Comparison of ENCODE assay signal across 18 cellular contexts in genomic region chr14:64935508-64935907, GRCh38. TPM values are rescaled to one million over a fixed set of nuclear protein-coding genes. Genes with fewer than 3 reads are reported as not detected.
DNase-seq lines count a peak whose midpoint lies in the region; ATAC-seq and TF ChIP-seq lines count a peak whose summit lies in the region.
"Had no signal": no experiment of that assay in that cellular context is flagged by ENCODE, and none has a peak within 500 bp of the region (broad histone marks: within the 10 kb centered on the region; RNA-seq: fewer than 3 reads in every experiment).

No MANE protein-coding gene starts in this region.

- no peaks in the 10 kb centered on the region for H3K27me3 ChIP-seq in KMS-11 (ENCODE audit: insufficient read depth, low read depth)
- H3K27me3 ChIP-seq: esophagus squamous epithelium, uterus had no signal

- H2AFZ ChIP-seq in KMS-11 (ENCODE audit: low read depth): no peak overlapping the region

- H3K9ac ChIP-seq in KMS-11: no peak overlapping the region; the same call in 1 of the 2 replicates

- H4K20me1 ChIP-seq in KMS-11 (ENCODE audit: insufficient read depth): no peaks in the 10 kb centered on the region

- H3K4me1 ChIP-seq in KMS-11 (ENCODE audit: low read depth, poor library complexity, severe bottlenecking): peaks cover 80% of the 10 kb centered on the region
- H3K4me1 ChIP-seq: uterus had no signal

- no peaks in the 10 kb centered on the region for H3K36me3 ChIP-seq in KMS-11 (ENCODE audit: insufficient read depth)
- H3K36me3 ChIP-seq: uterus had no signal

- peak overlapping the region; percentile 50 for H3K4me3 Mint-ChIP-seq in activated CD8-positive, alpha-beta memory T cell treated with anti-CD3 and anti-CD28 coated beads, Interleukin-2, amount 10 ng/mL, durations not matched to agents 7 days and 5 days
- peak overlapping the region; percentile 18 for H3K4me3 Mint-ChIP-seq in activated naive CD8-positive, alpha-beta T cell
- peak overlapping the region in 1 of 3 experiments; percentile 8 for H3K4me3 Mint-ChIP-seq in nephron
- H3K4me3 Mint-ChIP-seq: neural crest cell had no signal

- peak overlapping the region; percentile 77 for H3K27ac Mint-ChIP-seq in activated CD8-positive, alpha-beta memory T cell treated with anti-CD3 and anti-CD28 coated beads, Interleukin-2, amount 10 ng/mL, durations not matched to agents 7 days and 5 days
- H3K27ac Mint-ChIP-seq in activated naive CD8-positive, alpha-beta T cell: peak overlapping the region; percentile 18
- peak overlapping the region; percentile 42 to 80 (median 54) for H3K27ac Mint-ChIP-seq in nephron

- no peaks in the 10 kb centered on the region for H3K9me3 Mint-ChIP-seq in activated CD8-positive, alpha-beta memory T cell treated with anti-CD3 and anti-CD28 coated beads, Interleukin-2, amount 10 ng/mL, durations not matched to agents 7 days and 5 days (ENCODE audit: low read depth)
- H3K9me3 Mint-ChIP-seq in activated naive CD8-positive, alpha-beta T cell (ENCODE audit: low read depth): no peaks in the 10 kb centered on the region
- no peaks in the 10 kb centered on the region for H3K9me3 Mint-ChIP-seq in nephron
- H3K9me3 Mint-ChIP-seq: neural crest cell had no signal

- peak overlapping the region; percentile 39; the same call in 1 of the 2 replicates for H3K27ac ChIP-seq in KMS-11

- no peaks in the 10 kb centered on the region for H3K27me3 Mint-ChIP-seq in activated CD8-positive, alpha-beta memory T cell treated with anti-CD3 and anti-CD28 coated beads, Interleukin-2, amount 10 ng/mL, durations not matched to agents 7 days and 5 days
- no peaks in the 10 kb centered on the region for H3K27me3 Mint-ChIP-seq in activated naive CD8-positive, alpha-beta T cell
- no peaks in the 10 kb centered on the region for H3K27me3 Mint-ChIP-seq in nephron (ENCODE audit: low read depth)

- DNase-seq in activated CD8-positive, alpha-beta memory T cell treated with anti-CD3 and anti-CD28 coated beads, Interleukin-2, amount 10 ng/mL, durations not matched to agents 7 days and 5 days: no peak
- DNase-seq in activated CD8-positive, alpha-beta memory T cell treated with anti-CD3 and anti-CD28 coated beads, Interleukin-2, amount 50 U/mL, for 48 hours: no peak
- DNase-seq in amniotic stem cell (lab: John Stamatoyannopoulos, UW): no peak
- DNase-seq: activated gamma-delta T cell; esophagus squamous epithelium; NCI-H345; SHP77 treated with DMSO at 0.1 percent for 48 hours; stimulated activated CD4-positive, alpha-beta T cell treated with anti-CD3 and anti-CD28 coated beads, Interleukin-15, amount 100 ng/mL, for 24 hours; uterus had no signal

- H3K4me1 Mint-ChIP-seq in activated CD8-positive, alpha-beta memory T cell treated with anti-CD3 and anti-CD28 coated beads, Interleukin-2, amount 10 ng/mL, durations not matched to agents 7 days and 5 days: peaks cover 23% of the 10 kb centered on the region
- peaks cover 69% of the 10 kb centered on the region for H3K4me1 Mint-ChIP-seq in activated naive CD8-positive, alpha-beta T cell (ENCODE audit: low read depth)
- H3K4me1 Mint-ChIP-seq in nephron: peaks cover 68% of the 10 kb centered on the region

- TF ChIP-seq CTCF in KMS-11 (conservative IDR thresholded peaks at IDR 0.05; ENCODE audit: low read depth, low read length): no peak
- no peak for TF ChIP-seq CTCF in nephron (IDR thresholded peaks at IDR 0.05; ENCODE audit: unreplicated experiment in 3 of 3)

- CTCF ChIA-PET in activated CD8-positive, alpha-beta memory T cell treated with anti-CD3 and anti-CD28 coated beads, Interleukin-2, amount 10 ng/mL, durations not matched to agents 7 days and 5 days (lab: Charles Lee): interaction anchor here (0.7 to 1.2 kb wide), 4 partner anchors 30 to 112 kb away, joined by 3 to 4 read pairs (median 3); no protein-coding TSS in a partner anchor

- H3K4me3 ChIP-seq in KMS-11 (IDR thresholded peaks at IDR 0.05; ENCODE audit: insufficient read depth, low read depth, low read length): no peak overlapping the region
- H3K4me3 ChIP-seq: esophagus squamous epithelium, uterus had no signal

- peak overlapping the region; percentile 31 for H3K4me2 ChIP-seq in KMS-11

- H3K79me2 ChIP-seq in KMS-11 (ENCODE audit: insufficient read depth, low read depth): 0 out of 2 replicates have a peak, but pooled peaks cover 6% of the 10 kb centered on the region

- H3K36me3 Mint-ChIP-seq in activated CD8-positive, alpha-beta memory T cell treated with anti-CD3 and anti-CD28 coated beads, Interleukin-2, amount 10 ng/mL, durations not matched to agents 7 days and 5 days: peaks cover 38% of the 10 kb centered on the region
- peaks cover 16% of the 10 kb centered on the region for H3K36me3 Mint-ChIP-seq in activated naive CD8-positive, alpha-beta T cell
- peaks cover 23% of the 10 kb centered on the region for H3K36me3 Mint-ChIP-seq in nephron (ENCODE audit: low read depth)

- ATAC-seq in activated CD8-positive, alpha-beta memory T cell treated with anti-CD3 and anti-CD28 coated beads, Interleukin-2, amount 10 ng/mL, durations not matched to agents 7 days and 5 days: peak; percentile 81
- ATAC-seq in GM19395 (IDR thresholded peaks at IDR 0.05; ENCODE audit: unreplicated experiment) (no peak), HG02610 (IDR thresholded peaks at IDR 0.05; ENCODE audit: unreplicated experiment) (no peak)

RNA-seq across cellular contexts. Expression of gene GPX2, which starts 7.0 kb away (rescaled TPM):
- not detected for total RNA-seq in activated CD8-positive, alpha-beta memory T cell treated with anti-CD3 and anti-CD28 coated beads, Interleukin-2, amount 10 ng/mL, durations not matched to agents 7 days and 5 days
- total RNA-seq: G401, H4, lung microvascular endothelial cell, neural crest cell had no signal

RNA-seq across cellular contexts. Expression of gene CHURC1, which starts 21.3 kb away (rescaled TPM):
- total RNA-seq in activated CD8-positive, alpha-beta memory T cell treated with anti-CD3 and anti-CD28 coated beads, Interleukin-2, amount 10 ng/mL, durations not matched to agents 7 days and 5 days: 10 to 100 TPM; 49.3 to 57.9 TPM

RNA-seq across cellular contexts. Expression of gene RAB15, which starts 36.6 kb away (rescaled TPM):
- total RNA-seq in activated CD8-positive, alpha-beta memory T cell treated with anti-CD3 and anti-CD28 coated beads, Interleukin-2, amount 10 ng/mL, durations not matched to agents 7 days and 5 days: 1 to 10 TPM; 2.1 to 2.3 TPM

RNA-seq across cellular contexts. Expression of gene FNTB, which starts 51.2 kb away (rescaled TPM):
- 10 to 100 TPM; 15.0 to 15.6 TPM for total RNA-seq in activated CD8-positive, alpha-beta memory T cell treated with anti-CD3 and anti-CD28 coated beads, Interleukin-2, amount 10 ng/mL, durations not matched to agents 7 days and 5 days

RNA-seq across cellular contexts. Expression of gene SPTB, which starts 55.8 kb away (rescaled TPM):
- not detected for total RNA-seq in activated CD8-positive, alpha-beta memory T cell treated with anti-CD3 and anti-CD28 coated beads, Interleukin-2, amount 10 ng/mL, durations not matched to agents 7 days and 5 days
- total RNA-seq: G401 had no signal

Comparison
In these comparisons a context has a peak if more than half of its experiments do, and no peak if none do; other contexts are left out.
1. H3K27ac Mint-ChIP-seq: peak in every context shown above with its lines; median percentile 77 in activated CD8-positive, alpha-beta memory T cell treated with anti-CD3 and anti-CD28 coated beads, Interleukin-2, amount 10 ng/mL, durations not matched to agents 7 days and 5 days; 54 in nephron; 18 in activated naive CD8-positive, alpha-beta T cell.